In genomic region chr20:49775229-49775693, GRCh38 we compare ENCODE assay signal across 8 cellular contexts. TPM values are rescaled to one million over a fixed set of nuclear protein-coding genes. Genes with fewer than 3 reads are reported as not detected.
DNase-seq lines count a peak whose midpoint lies in the region; ATAC-seq and TF ChIP-seq lines count a peak whose summit lies in the region.

No MANE protein-coding gene starts in this region.

- DNase-seq in DMS53 (lab: John Stamatoyannopoulos, UW) (peak; percentile 98), NCI-H82 (lab: John Stamatoyannopoulos, UW) (peak; percentile 69), esophagus muscularis mucosa (ENCODE audit: extremely low spot score) (no peak), omental fat pad (ENCODE audit: low spot score) (no peak), amniotic stem cell (lab: John Stamatoyannopoulos, UW) (no peak)
- DNase-seq in activated naive CD4-positive, alpha-beta T cell (lab: John Stamatoyannopoulos, UW) = no peak
- DNase-seq in effector CD4-positive, alpha-beta T cell = no peak

- TF ChIP-seq POLR2A in esophagus muscularis mucosa (IDR thresholded peaks at IDR 0.05; ENCODE audit: low read depth) = no peak

- TF ChIP-seq CTCF in esophagus muscularis mucosa (IDR thresholded peaks at IDR 0.05) (no peak), omental fat pad (IDR thresholded peaks at IDR 0.05) (no peak)

- no peaks in the 10 kb centered on the region for H3K36me3 ChIP-seq in esophagus muscularis mucosa

- H3K4me1 ChIP-seq in esophagus muscularis mucosa = peaks cover 24 to 36% (median 29%) of the 10 kb centered on the region in 4 donors

- ATAC-seq in omental fat pad (ENCODE audit: low FRiP score) (peak; percentile 65), HG03108 (IDR thresholded peaks at IDR 0.05; ENCODE audit: unreplicated experiment) (no peak)

- no peaks in the 10 kb centered on the region for H3K27me3 ChIP-seq in esophagus muscularis mucosa

- peak overlapping the region; percentile 28 to 70 (median 62) for H3K27ac ChIP-seq in esophagus muscularis mucosa (replicated peaks in 1 of 4)

- H3K9me3 ChIP-seq in esophagus muscularis mucosa = no peaks in the 10 kb centered on the region

- intact Hi-C loops in esophagus muscularis mucosa (cut with DNase I) = no loop called here

- no peak overlapping the region for H3K4me3 ChIP-seq in esophagus muscularis mucosa

- WGBS in esophagus muscularis mucosa = 53% methylated on average over 3 of the region's 5 CpGs

- TF ChIP-seq EP300 in esophagus muscularis mucosa (IDR thresholded peaks at IDR 0.05) = peak; percentile 25

RNA-seq across cellular contexts. Expression of gene SLC9A8, which starts 37.4 kb away (rescaled TPM):
- 1 to 10 TPM; 7.5 to 9.0 (median 7.5) TPM for total RNA-seq in esophagus muscularis mucosa
- total RNA-seq in omental fat pad = 10 to 100 TPM in 3 of 4 donors, 1 to 10 TPM in 1; 8.0 to 13.3 (median 10.7) TPM

Comparison
In these comparisons a context has a peak if more than half of its experiments do, and no peak if none do; other contexts are left out.
1. DNase-seq: peak in DMS53 (single experiment) and NCI-H82 (single experiment); none in esophagus muscularis mucosa (single experiment), omental fat pad (single experiment), amniotic stem cell (single experiment), activated naive CD4-positive, alpha-beta T cell (0 of 4) and effector CD4-positive, alpha-beta T cell (single experiment).